ENCODE assay signal across 30 cellular contexts in genomic region chr6:67615796-67616195, GRCh38.
DNase-seq lines count a peak whose midpoint lies in the region; FAIRE-seq and TF ChIP-seq lines count a peak whose summit lies in the region.
"Had no signal": no experiment of that assay in that cellular context is flagged by ENCODE, and none has a peak within 500 bp of the region (broad histone marks: within the 10 kb centered on the region; RNA-seq: fewer than 3 reads in every experiment).

No MANE protein-coding gene starts in this region.

- no peaks in the 10 kb centered on the region for H3K36me3 ChIP-seq in vagina
- H3K36me3 ChIP-seq: BE2C, right lobe of liver, WERI-Rb-1 had no signal

- H3K4me1 ChIP-seq in vagina = no peaks in the 10 kb centered on the region
- H3K4me1 ChIP-seq: A549, BE2C, right lobe of liver had no signal

- intact Hi-C loops in vagina (cut with DNase I) = loop anchor here (5.0 kb wide), 1 partner anchor 1408 kb away; no protein-coding TSS in a partner anchor

- FAIRE-seq in HTR-8/SVneo (lab: Jason Lieb, UNC) = no peak
- FAIRE-seq: A549, bronchial epithelial cell, colon had no signal

- TF ChIP-seq CTCF in fibroblast of the aortic adventitia (IDR thresholded peaks at IDR 0.05; ENCODE audit: insufficient read depth, low read length) (no peak), vagina (IDR thresholded peaks at IDR 0.05) (no peak)

- no peaks in the 10 kb centered on the region for H3K27me3 ChIP-seq in vagina
- H3K27me3 ChIP-seq: BE2C, right lobe of liver had no signal

- H3K27ac ChIP-seq in vagina = no peak overlapping the region
- H3K27ac ChIP-seq: A549, epithelial cell of prostate, KMS-11, right lobe of liver, WERI-Rb-1 had no signal

- H3K4me3 ChIP-seq in fibroblast of the aortic adventitia (ENCODE audit: low read depth, low read length) = no peak overlapping the region
- H3K4me3 ChIP-seq in vagina = no peak overlapping the region
- H3K4me3 ChIP-seq: A549, right lobe of liver had no signal

- no peak for TF ChIP-seq POLR2A in vagina (IDR thresholded peaks at IDR 0.05)

- DNase-seq in A172 (ENCODE audit: low spot score) (peak; percentile 16), HTR-8/SVneo (ENCODE audit: insufficient read length, low spot score) (peak; percentile 8), amniotic epithelial cell (ENCODE audit: low read depth) (peak; percentile 31), fibroblast of the aortic adventitia (ENCODE audit: low read depth) (peak; percentile 37), COR-L47 (lab: John Stamatoyannopoulos, UW) (no peak), vagina (ENCODE audit: extremely low spot score in 2 of 2) (no peak), hippocampal formation (lab: John Stamatoyannopoulos, UW) (no peak), GM19238 (ENCODE audit: insufficient read length, low spot score) (no peak)
- DNase-seq: activated CD4-positive, alpha-beta T cell treated with anti-CD3 and anti-CD28 coated beads for 48 hours; activated gamma-delta T cell treated with Interleukin-2 at 50 U/mL for 16 hours; activated T-cell treated with anti-CD3 and anti-CD28 coated beads, Interleukin-2, amount 50 U/mL, for 24 hours; BE2C; CD8-positive, alpha-beta memory T cell; effector CD4-positive, alpha-beta T cell; foreskin melanocyte; GDM1; H9; immature natural killer cell; mesendoderm; right lobe of liver; Right ventricle myocardium superior; stimulated activated CD4-positive, alpha-beta T cell treated with anti-CD3 and anti-CD28 coated beads, Interleukin-15, amount 100 ng/mL, for 24 hours; stimulated activated naive CD4-positive, alpha-beta T cell; T-helper 9 cell; WERI-Rb-1 had no signal

- no peaks in the 10 kb centered on the region for H3K9me3 ChIP-seq in vagina
- H3K9me3 ChIP-seq: A549, BE2C, right lobe of liver had no signal

Comparison
In these comparisons a context has a peak if more than half of its experiments do, and no peak if none do; other contexts are left out.
1. DNase-seq: peak in A172 (single experiment), HTR-8/SVneo (single experiment), amniotic epithelial cell (single experiment) and fibroblast of the aortic adventitia (single experiment); none in COR-L47 (single experiment), vagina (0 of 2), hippocampal formation (0 of 2) and GM19238 (single experiment).